8 cellular contexts compared by ENCODE assay signal in genomic region chr14:95609398-95609990, GRCh38.
A peak's percentile ranks its signal among the peaks of the same experiment; 100 is the strongest.
DNase-seq lines count a peak whose midpoint lies in the region; ATAC-seq, FAIRE-seq and TF ChIP-seq lines count a peak whose summit lies in the region.

No MANE protein-coding gene starts in this region.

- H3K79me1 ChIP-seq in mesendoderm (ENCODE audit: low read length) = no peaks in the 10 kb centered on the region

- peak overlapping the region; percentile 72 for H4K5ac ChIP-seq in mesendoderm (ENCODE audit: low read length)

- TF ChIP-seq CTCF in GM12864 (IDR thresholded peaks at IDR 0.05; ENCODE audit: low read depth, low read length, missing control alignments) (peak; percentile 79), GM12878 (IDR thresholded peaks at IDR 0.05 in 2 of 3, conservative IDR thresholded peaks at IDR 0.05 in 1 of 3; ENCODE audit: control insufficient read depth in 2 of 3, extremely low read depth in 1 of 3, insufficient read depth in 1 of 3, low read depth in 3 of 3, low read length in 3 of 3) (peak; percentile 67 to 71 (median 68)), spleen (IDR thresholded peaks at IDR 0.05 in 8 of 11, conservative IDR thresholded peaks at IDR 0.05 in 3 of 11) (peak in 5 of 11 experiments; percentile 39 to 49 (median 40))

- peak; percentile 84 for TF ChIP-seq RAD21 in GM12878 (IDR thresholded peaks at IDR 0.05; ENCODE audit: insufficient read depth, low read depth, low read length)

- H3K27ac ChIP-seq in GM12878 (ENCODE audit: control insufficient read depth, insufficient read depth) (no peak overlapping the region), mesendoderm (ENCODE audit: low read depth, low read length) (no peak overlapping the region), spleen (no peak overlapping the region)

- 30% methylated on average over 7 of the region's 7 CpGs for WGBS in GM12878 (ENCODE audit: insufficient coverage, insufficient replicate concordance, low lambda C conversion rate, missing lambda C conversion rate)
- WGBS in mesendoderm (ENCODE audit: extremely low coverage, insufficient coverage, low lambda C conversion rate) = no CpG with 5 or more reads among the region's 7 CpGs
- WGBS in spleen, 5 donors = 38 to 49% (median 41%) methylated on average over 7 of the region's 7 CpGs

- no peak for TF ChIP-seq EP300 in GM12878 (IDR thresholded peaks at IDR 0.05; ENCODE audit: borderline replicate concordance in 1 of 2, control insufficient read depth in 1 of 2, low read depth in 2 of 2, low read length in 2 of 2)

- no peaks in the 10 kb centered on the region for H3K36me3 ChIP-seq in GM12878 (ENCODE audit: control insufficient read depth in 2 of 2, insufficient read depth in 2 of 2, low read length in 1 of 2)
- no peaks in the 10 kb centered on the region for H3K36me3 ChIP-seq in mesendoderm (ENCODE audit: control insufficient read depth, insufficient read depth, low read length)
- H3K36me3 ChIP-seq in spleen = no peaks in the 10 kb centered on the region

- no peak overlapping the region for H3K4me3 ChIP-seq in GM12864 (ENCODE audit: low read depth, low read length)
- no peak overlapping the region for H3K4me3 ChIP-seq in GM12878
- H3K4me3 ChIP-seq in mesendoderm (ENCODE audit: low read length) = no peak overlapping the region
- no peak overlapping the region for H3K4me3 ChIP-seq in spleen

- no peak overlapping the region for H3K4ac ChIP-seq in mesendoderm (ENCODE audit: low read depth, low read length)

- H3K27me3 ChIP-seq in GM12878 (replicated peaks in 1 of 2; ENCODE audit: control insufficient read depth in 2 of 2, insufficient read depth in 2 of 2, low read length in 1 of 2) = no peaks in the 10 kb centered on the region; a peak in 1 of 4 replicates
- no peaks in the 10 kb centered on the region for H3K27me3 ChIP-seq in mesendoderm (ENCODE audit: insufficient read depth, low read length, poor library complexity)
- peaks cover 0 to 46% (median 0%) of the 10 kb centered on the region in 7 donors for H3K27me3 ChIP-seq in spleen (replicated peaks in 1 of 7)

- H3K4me2 ChIP-seq in GM12878 (ENCODE audit: control insufficient read depth, insufficient read depth) = no peak overlapping the region
- H3K4me2 ChIP-seq in mesendoderm (ENCODE audit: low read length) = no peak overlapping the region

- no peak overlapping the region for H3K23ac ChIP-seq in mesendoderm (ENCODE audit: low read length)

- no peak overlapping the region for H4K8ac ChIP-seq in mesendoderm (ENCODE audit: low read depth, low read length)

- H2AFZ ChIP-seq in GM12878 (ENCODE audit: control insufficient read depth, low read depth, low read length) = no peak overlapping the region

- no peaks in the 10 kb centered on the region for H4K20me1 ChIP-seq in GM12878 (ENCODE audit: control insufficient read depth, insufficient read depth)

- no peak overlapping the region for H3K18ac ChIP-seq in mesendoderm (ENCODE audit: low read length)

- H3K79me2 ChIP-seq in GM12878 (ENCODE audit: control insufficient read depth, insufficient read depth, low read length) (no peaks in the 10 kb centered on the region), mesendoderm (ENCODE audit: control insufficient read depth, insufficient read depth, low read length) (no peaks in the 10 kb centered on the region)

- no peak overlapping the region for H2BK15ac ChIP-seq in mesendoderm (replicated peaks; ENCODE audit: low read depth)

- H3K9ac ChIP-seq in GM12878 (ENCODE audit: control insufficient read depth, insufficient read depth, low read length) (no peak overlapping the region), mesendoderm (ENCODE audit: low read length) (no peak overlapping the region)

- SMC1A ChIA-PET in GM12878 (lab: Charles Lee; ENCODE audit: uncharacterized antibody, unreplicated experiment) = interaction anchor here (0.6 to 4.5 kb wide), 8 partner anchors 13 to 372 kb away, joined by 3 to 22 read pairs (median 5); no protein-coding TSS in a partner anchor

- RAD21 ChIA-PET in GM12878 (lab: Charles Lee; ENCODE audit: unreplicated experiment) = interaction anchor here (1.0 kb wide), 1 partner anchor 75 kb away, joined by 3 read pairs; no protein-coding TSS in a partner anchor

- peak; percentile 9 for FAIRE-seq in A204.1 (lab: Jason Lieb, UNC)
- peak; percentile 84 for FAIRE-seq in GM12878 (lab: Jason Lieb, UNC)

- peak overlapping the region; percentile 72 for H2AK5ac ChIP-seq in mesendoderm (ENCODE audit: low read length)

- intact Hi-C loops in GM12878 (cut with micrococcal nuclease; ENCODE audit: unreplicated experiment) (loop anchor here (1.0 kb wide), 2 partner anchors 48 to 75 kb away; no protein-coding TSS in a partner anchor), spleen (cut with DNase I; ENCODE audit: low total_unique reads) (no loop called here)

- in situ Hi-C loops in GM12878 (cut with MboI) = loop anchor here (5.0 kb wide), 1 partner anchor 73 kb away; no protein-coding TSS in a partner anchor

- TF ChIP-seq POLR2A in GM12878 (IDR thresholded peaks at IDR 0.05; ENCODE audit: low read depth, low read length) (no peak), spleen (IDR thresholded peaks at IDR 0.05) (no peak)

- no peak for DNase-seq in GM12864 (ENCODE audit: low read depth)
- DNase-seq in NCI-H2029 (lab: John Stamatoyannopoulos, UW) = peak; percentile 17
- no peak for DNase-seq in GM12878 (ENCODE audit: low read depth, low spot score)
- DNase-seq in mesendoderm = peak; percentile 76
- no peak for DNase-seq in spleen
- DNase-seq in T-helper 9 cell = no peak

- no peak overlapping the region for H2BK120ac ChIP-seq in mesendoderm (ENCODE audit: low read depth, low read length)

- POLR2A ChIA-PET in GM12878 (lab: Charles Lee) = no interaction called here

- no peak overlapping the region for H2BK5ac ChIP-seq in mesendoderm (ENCODE audit: low read length)

- H3K56ac ChIP-seq in mesendoderm (ENCODE audit: low read length) = no peak overlapping the region

- no TSS peak for BruUV-seq in GM12878 (replicated peaks; lab: Mats Ljungman, UMichigan)

- peak; percentile 83 for ATAC-seq in GM12878
- no peak for ATAC-seq in GM21786 (IDR thresholded peaks at IDR 0.05; ENCODE audit: unreplicated experiment)

- no peaks in the 10 kb centered on the region for H3K4me1 ChIP-seq in GM12878 (ENCODE audit: control insufficient read depth, insufficient read depth, low read length)
- no peaks in the 10 kb centered on the region for H3K4me1 ChIP-seq in mesendoderm (ENCODE audit: control insufficient read depth, low read depth, low read length)
- H3K4me1 ChIP-seq in spleen = no peaks in the 10 kb centered on the region

- CTCF ChIA-PET in GM12878 (lab: Yijun Ruan, JAX) = interaction anchor here (0.8 to 5.9 kb wide), 10 partner anchors 10 to 385 kb away, joined by 3 to 46 read pairs (median 8); no protein-coding TSS in a partner anchor

- H3K9me3 ChIP-seq in GM12878 (replicated peaks; ENCODE audit: control insufficient read depth, insufficient read depth, low read length) (no peaks in the 10 kb centered on the region; the same call in 2 of the 3 replicates), spleen (no peaks in the 10 kb centered on the region)

TF ChIP-seq in GM12878, 131 proteins besides CTCF, POLR2A, EP300 and RAD21:
- peak; percentile 83 for TF ChIP-seq SMC3 (IDR thresholded peaks at IDR 0.05; ENCODE audit: borderline replicate concordance, low read length)
- no peak for TF ChIP-seq RFX5 (IDR thresholded peaks at IDR 0.05; ENCODE audit: low read depth, low read length)
TF ChIP-seq in GM12878: peak in this region for 1.

Comparison
In these comparisons a context has a peak if more than half of its experiments do, and no peak if none do; other contexts are left out.
1. DNase-seq: peak in NCI-H2029 (single experiment) and mesendoderm (single experiment); none in GM12864 (single experiment), GM12878 (single experiment), spleen (single experiment) and T-helper 9 cell (single experiment).